6 cellular contexts compared by ENCODE assay signal in the genomic region with DNA sequence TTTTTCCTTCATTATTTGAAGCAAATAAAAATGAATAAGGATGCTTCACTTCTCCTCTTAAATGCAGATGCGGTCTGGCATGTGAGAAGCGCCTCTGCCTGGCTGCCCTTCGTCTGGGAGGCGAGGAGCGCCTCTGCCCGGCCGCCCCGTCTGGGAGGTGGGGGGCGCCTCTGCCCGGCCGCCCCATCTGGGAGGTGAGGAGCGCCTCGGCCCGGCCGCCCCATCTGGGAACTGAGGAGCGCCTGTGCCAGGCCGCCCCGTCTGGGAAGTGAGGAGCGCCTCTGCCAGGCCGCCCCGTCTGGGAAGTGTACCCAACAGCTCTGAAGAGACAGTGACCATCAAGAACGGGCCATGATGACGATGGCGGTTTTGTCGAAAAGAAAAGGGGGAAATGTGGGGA. TPM values are rescaled to one million over a fixed set of nuclear protein-coding genes. Genes with fewer than 3 reads are reported as not detected.
A peak's percentile ranks its signal among the peaks of the same experiment; 100 is the strongest.
DNase-seq lines count a peak whose midpoint lies in the region; ATAC-seq, FAIRE-seq and TF ChIP-seq lines count a peak whose summit lies in the region.
"Not testable (repeated sequence)": the region's sequence is repeated elsewhere in the genome, so short reads cannot be mapped to it uniquely, and the experiment has no call there.

No MANE protein-coding gene starts in this region.

- H3K14ac ChIP-seq in mesenchymal stem cell (ENCODE audit: low read length in 2 of 2) = not testable (repeated sequence)

- peak overlapping the region; percentile 69 for H2BK15ac ChIP-seq in mesenchymal stem cell (ENCODE audit: low read depth, poor library complexity, severe bottlenecking)

- H3K27ac ChIP-seq in A549 = peak overlapping the region; percentile 38 to 69; a peak in 4 of 6 replicates
- peak overlapping the region; percentile 82 for H3K27ac ChIP-seq in left ventricle myocardium inferior (replicated peaks)
- peak overlapping the region; percentile 60 to 63 for H3K27ac ChIP-seq in right atrium auricular region
- H3K27ac ChIP-seq in right cardiac atrium (ENCODE audit: low read length) = peak overlapping the region; percentile 66
- H3K27ac ChIP-seq in mesenchymal stem cell (ENCODE audit: low read length, poor library complexity, severe bottlenecking) = not testable (repeated sequence)

- not testable (repeated sequence) for FAIRE-seq in A549 (lab: Jason Lieb, UNC)

- not testable (repeated sequence) for H2AK5ac ChIP-seq in mesenchymal stem cell (ENCODE audit: low read length, severe bottlenecking)

- 93% methylated on average over 21 of the region's 25 CpGs for WGBS in A549 (ENCODE audit: missing lambda C conversion rate)
- 94% methylated on average over 23 of the region's 25 CpGs for WGBS in right cardiac atrium
- WGBS in mesenchymal stem cell = over 99% methylated on average over 16 of the region's 25 CpGs

- not testable (repeated sequence) for DNase-seq in A549 (ENCODE audit: low read depth in 1 of 2, low spot score in 1 of 2); left ventricle myocardium inferior; right atrium auricular region (ENCODE audit: low spot score); right cardiac atrium; mesenchymal stem cell
- peak; percentile 23 for DNase-seq in glutamatergic neuron

- H2BK5ac ChIP-seq in mesenchymal stem cell (ENCODE audit: low read depth, low read length, poor library complexity, severe bottlenecking) = not testable (repeated sequence)

- H2BK120ac ChIP-seq in mesenchymal stem cell (ENCODE audit: low read depth, low read length) = not testable (repeated sequence)

- H3K4me2 ChIP-seq in A549 = peak overlapping the region; percentile 49; the same call in 2 of the 3 replicates
- not testable (repeated sequence) for H3K4me2 ChIP-seq in mesenchymal stem cell (ENCODE audit: low read length, poor library complexity, severe bottlenecking)

- H3K9me3 ChIP-seq in A549; left ventricle myocardium inferior (replicated peaks); right atrium auricular region; right cardiac atrium (ENCODE audit: control insufficient read depth, low read length); mesenchymal stem cell (ENCODE audit: control insufficient read depth, low read length): not testable (repeated sequence)

- not testable (repeated sequence) for H2BK12ac ChIP-seq in mesenchymal stem cell (ENCODE audit: low read length in 2 of 2)

- not testable (repeated sequence) for H3K27me3 ChIP-seq in left ventricle myocardium inferior (ENCODE audit: low read depth); right atrium auricular region; right cardiac atrium (ENCODE audit: control insufficient read depth, insufficient read depth); mesenchymal stem cell (ENCODE audit: control insufficient read depth in 1 of 2, insufficient read depth in 1 of 2, low read length in 2 of 2)

- not testable (repeated sequence) for H3K18ac ChIP-seq in mesenchymal stem cell (ENCODE audit: low read depth in 1 of 2, low read length in 2 of 2)

- H3K9me3 Mint-ChIP-seq in glutamatergic neuron (ENCODE audit: unreplicated experiment) = not testable (repeated sequence)

- not testable (repeated sequence) for H2AFZ ChIP-seq in mesenchymal stem cell (ENCODE audit: low read depth, low read length)

- not testable (repeated sequence) for H3K27me3 Mint-ChIP-seq in glutamatergic neuron (ENCODE audit: unreplicated experiment)

- H3K36me3 Mint-ChIP-seq in glutamatergic neuron (ENCODE audit: unreplicated experiment) = not testable (repeated sequence)

- not testable (repeated sequence) for H3K4me3 ChIP-seq in A549; left ventricle myocardium inferior; right atrium auricular region; right cardiac atrium (ENCODE audit: low read length); mesenchymal stem cell (ENCODE audit: insufficient read depth in 1 of 2, low read depth in 1 of 2, low read length in 2 of 2)

- TF ChIP-seq POLR2A in A549 (IDR thresholded peaks at IDR 0.05; ENCODE audit: low read length) = not testable (repeated sequence)

- TF ChIP-seq CTCF in A549 (IDR thresholded peaks at IDR 0.05); glutamatergic neuron (IDR thresholded peaks at IDR 0.05; ENCODE audit: partially characterized antibody, unreplicated experiment); left ventricle myocardium inferior (IDR thresholded peaks at IDR 0.05; ENCODE audit: borderline replicate concordance); right atrium auricular region (IDR thresholded peaks at IDR 0.05): not testable (repeated sequence)

- H3K4me3 Mint-ChIP-seq in glutamatergic neuron (ENCODE audit: unreplicated experiment) = not testable (repeated sequence)

- H3K4ac ChIP-seq in mesenchymal stem cell (ENCODE audit: low read depth in 1 of 2, low read length in 2 of 2) = not testable (repeated sequence)

- not testable (repeated sequence) for H3K36me3 ChIP-seq in left ventricle myocardium inferior; right atrium auricular region; mesenchymal stem cell (ENCODE audit: control insufficient read depth in 1 of 2, insufficient read depth in 2 of 2, low read depth in 1 of 2, low read length in 2 of 2)

- not testable (repeated sequence) for H3K23ac ChIP-seq in mesenchymal stem cell (ENCODE audit: low read length in 2 of 2)

- H4K8ac ChIP-seq in mesenchymal stem cell (ENCODE audit: low read length) = not testable (repeated sequence)

- not testable (repeated sequence) for ATAC-seq in A549, right cardiac atrium

- H3K4me1 ChIP-seq in A549 (peaks cover 82% of the 10 kb centered on the region), left ventricle myocardium inferior (peaks cover 99% of the 10 kb centered on the region), right atrium auricular region (peaks cover 0 to 70% of the 10 kb centered on the region in 2 donors), right cardiac atrium (ENCODE audit: control insufficient read depth, insufficient read depth, low read length) (peaks cover 14% of the 10 kb centered on the region)
- not testable (repeated sequence) for H3K4me1 ChIP-seq in mesenchymal stem cell (ENCODE audit: control insufficient read depth, insufficient read depth, low read depth, low read length)

- CTCF ChIA-PET in A549 (lab: Yijun Ruan, JAX) = interaction anchor here (0.7 kb wide), 1 partner anchor 122 kb away, joined by 3 read pairs; no protein-coding TSS in a partner anchor

- H4K91ac ChIP-seq in mesenchymal stem cell (ENCODE audit: low read length) = not testable (repeated sequence)

- intact Hi-C loops in left ventricle myocardium inferior (cut with micrococcal nuclease) = not testable (repeated sequence)
- intact Hi-C loops in right cardiac atrium (cut with DNase I) = loop anchor here in 1 of 4 donors (10.0 kb wide), 1 partner anchor 58 kb away; no protein-coding TSS in a partner anchor

- POLR2A ChIA-PET in A549 (lab: Yijun Ruan, JAX) = not testable (repeated sequence)

- H3K9ac ChIP-seq in mesenchymal stem cell (ENCODE audit: low read length) = not testable (repeated sequence)

- TF ChIP-seq RAD21 in A549 (conservative IDR thresholded peaks at IDR 0.05 in 1 of 2, IDR thresholded peaks at IDR 0.05 in 1 of 2) = not testable (repeated sequence)

- not testable (repeated sequence) for TF ChIP-seq EP300 in A549 (IDR thresholded peaks at IDR 0.05)

- H3K79me1 ChIP-seq in mesenchymal stem cell (replicated peaks; ENCODE audit: low read length, poor library complexity, severe bottlenecking) = peaks cover 21% of the 10 kb centered on the region

- peak overlapping the region; percentile 81 for H3K27ac Mint-ChIP-seq in glutamatergic neuron (ENCODE audit: unreplicated experiment)

- H3K4me1 Mint-ChIP-seq in glutamatergic neuron (ENCODE audit: low read depth, unreplicated experiment) = not testable (repeated sequence)

RNA-seq across cellular contexts. Expression of gene CYTH3, which starts 49.4 kb away (rescaled TPM):
- polyA plus RNA-seq in A549 (2011; rRNA removed) = 15.5 and 18.6 TPM in 2 replicates
- polyA plus RNA-seq in A549 (2012; cell fraction: cytosol; rRNA removed) = 30.6 and 31.2 TPM in 2 replicates
- 86.5 and 97.8 TPM in 2 replicates for polyA plus RNA-seq in A549 (2012; cell fraction: nucleus; rRNA removed)
- 22.0 to 24.2 TPM (median 22.9 TPM) in 3 replicates for polyA plus RNA-seq in A549 (2017; fragmentation: RNase III; extraction: RNeasy Plus Mini Kit Qiagen cat#74134 plus additional on column Dnase treatment)
- 12.8 and 15.3 TPM in 2 replicates for polyA minus RNA-seq in A549 (2011; rRNA and poly(A)+ RNA removed)
- total RNA-seq in glutamatergic neuron (ENCODE audit: unreplicated experiment) = 20.1 TPM
- 25.5 TPM for total RNA-seq in left ventricle myocardium inferior
- 10 to 100 TPM; 27.2 to 34.0 TPM for total RNA-seq in right atrium auricular region
- total RNA-seq in right cardiac atrium = 10 to 100 TPM; 27.2 to 40.2 (median 32.0) TPM
- 23.5 TPM for polyA plus RNA-seq in right cardiac atrium
- 29.0 TPM for polyA plus RNA-seq in mesenchymal stem cell (2013, experiment 1 of 2)
- 33.4 TPM for polyA plus RNA-seq in mesenchymal stem cell (2013, experiment 2 of 2)
